In genomic region chr16:47037746-47038458, GRCh38 we compare ENCODE assay signal across 8 cellular contexts.
DNase-seq lines count a peak whose midpoint lies in the region; ATAC-seq and TF ChIP-seq lines count a peak whose summit lies in the region.

No MANE protein-coding gene starts in this region.

- no peaks in the 10 kb centered on the region for H3K9me3 ChIP-seq in neuronal stem cell (replicated peaks in 1 of 2; ENCODE audit: control insufficient read depth in 2 of 2, insufficient read depth in 1 of 2, low read depth in 1 of 2, low read length in 2 of 2)

- H3K9ac ChIP-seq in neuronal stem cell (ENCODE audit: low read depth, low read length, poor library complexity) = peak overlapping the region; percentile 74

- peak; percentile 95 for TF ChIP-seq CTCF in foreskin keratinocyte (conservative IDR thresholded peaks at IDR 0.05)

- ATAC-seq in GM21390 (IDR thresholded peaks at IDR 0.05; ENCODE audit: unreplicated experiment) = peak; percentile 88
- ATAC-seq in foreskin keratinocyte = peak; percentile 96

- H2BK12ac ChIP-seq in neuronal stem cell (ENCODE audit: low read length) = peak overlapping the region; percentile 63

- no peak overlapping the region for H3K14ac ChIP-seq in neuronal stem cell (ENCODE audit: low read length)

- H2BK120ac ChIP-seq in neuronal stem cell (ENCODE audit: low read depth, low read length) = peak overlapping the region; percentile 85

- H2AFZ ChIP-seq in neuronal stem cell (ENCODE audit: low read length) = peak overlapping the region; percentile 100

- peak overlapping the region; percentile 86 for H2BK15ac ChIP-seq in neuronal stem cell (ENCODE audit: low read length)

- peak overlapping the region; percentile 54 for H4K8ac ChIP-seq in neuronal stem cell (ENCODE audit: low read depth, low read length)

- H4K91ac ChIP-seq in neuronal stem cell (ENCODE audit: low read depth, low read length, poor library complexity) = no peak overlapping the region

- peak overlapping the region; percentile 82 for H3K4me2 ChIP-seq in neuronal stem cell (ENCODE audit: insufficient read depth, low read length, poor library complexity, severe bottlenecking)

- peak overlapping the region; percentile 27 for H2AK5ac ChIP-seq in neuronal stem cell (ENCODE audit: low read depth, low read length)

- H3K27ac ChIP-seq in foreskin keratinocyte (no peak overlapping the region), neuronal stem cell (replicated peaks; ENCODE audit: low read length) (no peak overlapping the region)

- peak overlapping the region; percentile 52 to 86 for H3K4me3 ChIP-seq in neuronal stem cell (ENCODE audit: low read length in 2 of 2)

- H2BK5ac ChIP-seq in neuronal stem cell (ENCODE audit: low read length) = no peak overlapping the region

- no peak overlapping the region for H3K4ac ChIP-seq in neuronal stem cell (ENCODE audit: low read length)

- H3K27me3 ChIP-seq in foreskin keratinocyte = peaks cover 4% of the 10 kb centered on the region
- H3K27me3 ChIP-seq in neuronal stem cell (ENCODE audit: control insufficient read depth in 3 of 3, insufficient read depth in 3 of 3, low read depth in 1 of 3, low read length in 3 of 3) = peaks cover 0 to 8% (median 0%) of the 10 kb centered on the region in 3 experiments

- DNase-seq in DMS79 treated with DMSO at 0.1 percent for 48 hours (lab: John Stamatoyannopoulos, UW) (peak; percentile 11), HT1080 (ENCODE audit: low read depth) (peak; percentile 70), RKO (ENCODE audit: low spot score) (peak; percentile 80), foreskin keratinocyte (peak; percentile 37 to 63), neuronal stem cell (ENCODE audit: low spot score) (peak; percentile 78), stromal cell of bone marrow (ENCODE audit: low read depth) (peak; percentile 59)
- peak; percentile 87 for DNase-seq in activated T-helper 9 cell treated with anti-CD3 and anti-CD28 coated beads, Interleukin-2, amount 50 U/mL, for 16 hours (ENCODE audit: low read depth)

- no peaks in the 10 kb centered on the region for H3K36me3 ChIP-seq in neuronal stem cell (replicated peaks in 1 of 2; ENCODE audit: control insufficient read depth in 2 of 2, insufficient read depth in 2 of 2, low read length in 2 of 2)

- H3K18ac ChIP-seq in neuronal stem cell (ENCODE audit: low read length) = peak overlapping the region; percentile 95

- no CpG with 5 or more reads among the region's 67 CpGs for WGBS in neuronal stem cell (ENCODE audit: extremely low coverage in 2 of 2, insufficient read length in 2 of 2, insufficient replicate concordance in 1 of 2), 2 donors

- peak overlapping the region; percentile 94 for H3K23ac ChIP-seq in neuronal stem cell (ENCODE audit: low read depth, low read length, poor library complexity)

- no peaks in the 10 kb centered on the region for H3K4me1 ChIP-seq in foreskin keratinocyte
- peaks cover 4 to 12% of the 10 kb centered on the region in 2 donors for H3K4me1 ChIP-seq in neuronal stem cell (ENCODE audit: control insufficient read depth in 2 of 2, insufficient read depth in 1 of 2, low read depth in 1 of 2, low read length in 2 of 2)

- no peaks in the 10 kb centered on the region for H3K79me1 ChIP-seq in neuronal stem cell (ENCODE audit: low read depth, low read length)

Comparison
In these comparisons a context has a peak if more than half of its experiments do, and no peak if none do; other contexts are left out.
1. DNase-seq: peak in every context shown above with its lines; median percentile 87 in activated T-helper 9 cell treated with anti-CD3 and anti-CD28 coated beads, Interleukin-2, amount 50 U/mL, for 16 hours; 80 in RKO; 78 in neuronal stem cell; 70 in HT1080; 59 in stromal cell of bone marrow; 50 in foreskin keratinocyte; 11 in DMS79 treated with DMSO at 0.1 percent for 48 hours.